In the genomic region with DNA sequence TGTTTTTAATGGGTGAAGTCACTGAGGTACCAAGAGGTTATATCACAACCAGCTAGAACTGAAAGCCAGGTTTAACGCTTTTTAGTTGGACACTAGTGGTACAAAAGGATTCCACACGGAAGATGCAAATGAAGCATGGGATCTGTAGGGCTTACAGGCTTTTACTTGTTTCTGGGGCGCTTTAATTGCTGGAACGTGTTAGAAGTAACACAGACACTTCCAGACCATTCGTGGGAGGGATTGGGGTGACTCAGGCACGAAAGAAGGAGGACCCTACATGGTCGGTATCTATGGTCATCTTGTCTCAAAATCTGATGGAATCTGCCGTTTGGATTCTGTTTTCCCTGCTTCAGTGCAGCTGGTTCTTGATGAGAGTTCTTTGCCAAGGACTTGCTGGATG, we compare ENCODE assay signal across 8 cellular contexts. TPM values are rescaled to one million over a fixed set of nuclear protein-coding genes. Genes with fewer than 3 reads are reported as not detected.
A peak's percentile ranks its signal among the peaks of the same experiment; 100 is the strongest.
DNase-seq lines count a peak whose midpoint lies in the region; ATAC-seq and TF ChIP-seq lines count a peak whose summit lies in the region.

No MANE protein-coding gene starts in this region.

- H3K9me3 ChIP-seq in suprapubic skin, result no peaks in the 10 kb centered on the region

- H3K4me1 ChIP-seq in suprapubic skin, result peaks cover 18% of the 10 kb centered on the region

- CTCF ChIA-PET in activated CD8-positive, alpha-beta memory T cell treated with anti-CD3 and anti-CD28 coated beads, Interleukin-2, amount 10 ng/mL, durations not matched to agents 7 days and 5 days (lab: Charles Lee), result interaction anchor here (1.0 to 2.3 kb wide), 5 partner anchors 12 to 268 kb away, joined by 3 to 14 read pairs (median 5); no protein-coding TSS in a partner anchor

- peak overlapping the region; percentile 61 for H3K27ac ChIP-seq in suprapubic skin

- no peak for TF ChIP-seq EP300 in suprapubic skin (IDR thresholded peaks at IDR 0.05)

- no peak for TF ChIP-seq POLR2A in suprapubic skin (IDR thresholded peaks at IDR 0.05)

- DNase-seq in activated CD8-positive, alpha-beta memory T cell treated with anti-CD3 and anti-CD28 coated beads, Interleukin-2, amount 10 ng/mL, durations not matched to agents 7 days and 5 days, result no peak
- DNase-seq in activated CD8-positive, alpha-beta memory T cell treated with anti-CD3 and anti-CD28 coated beads for 24 hours, result no peak
- peak; percentile 35 for DNase-seq in iris pigment epithelial cell (ENCODE audit: low read depth)
- no peak for DNase-seq in suprapubic skin (ENCODE audit: low spot score in 2 of 2)

- peaks cover 7% of the 10 kb centered on the region for H3K27me3 Mint-ChIP-seq in activated CD8-positive, alpha-beta memory T cell treated with anti-CD3 and anti-CD28 coated beads, Interleukin-2, amount 10 ng/mL, durations not matched to agents 7 days and 5 days
- H3K27me3 Mint-ChIP-seq in activated T-helper 17 cell treated with anti-CD3 and anti-CD28 coated beads, Interleukin-2, amount 50 U/mL, for 72 hours, result no peaks in the 10 kb centered on the region

- no peak for TF ChIP-seq CTCF in suprapubic skin (IDR thresholded peaks at IDR 0.05)

- WGBS in suprapubic skin, result 24% methylated on average over 8 of the region's 8 CpGs

- ATAC-seq in activated CD8-positive, alpha-beta memory T cell treated with anti-CD3 and anti-CD28 coated beads, Interleukin-2, amount 10 ng/mL, durations not matched to agents 7 days and 5 days, result no peak
- ATAC-seq in activated T-helper 17 cell treated with anti-CD3 and anti-CD28 coated beads, Interleukin-2, amount 50 U/mL, for 72 hours (replicated peaks), result no peak
- ATAC-seq in GM18868 (IDR thresholded peaks at IDR 0.05; ENCODE audit: unreplicated experiment) (no peak), HG02759 (IDR thresholded peaks at IDR 0.05; ENCODE audit: unreplicated experiment) (no peak), HG02973 (IDR thresholded peaks at IDR 0.05; ENCODE audit: unreplicated experiment) (no peak)

- H3K36me3 Mint-ChIP-seq in activated CD8-positive, alpha-beta memory T cell treated with anti-CD3 and anti-CD28 coated beads, Interleukin-2, amount 10 ng/mL, durations not matched to agents 7 days and 5 days, result peaks cover 14% of the 10 kb centered on the region
- peaks cover 34% of the 10 kb centered on the region for H3K36me3 Mint-ChIP-seq in activated T-helper 17 cell treated with anti-CD3 and anti-CD28 coated beads, Interleukin-2, amount 50 U/mL, for 72 hours (ENCODE audit: low read depth)

- H3K4me3 Mint-ChIP-seq in activated CD8-positive, alpha-beta memory T cell treated with anti-CD3 and anti-CD28 coated beads, Interleukin-2, amount 10 ng/mL, durations not matched to agents 7 days and 5 days, result peak overlapping the region; percentile 81
- H3K4me3 Mint-ChIP-seq in activated T-helper 17 cell treated with anti-CD3 and anti-CD28 coated beads, Interleukin-2, amount 50 U/mL, for 72 hours, result peak overlapping the region; percentile 81

- peaks cover 27% of the 10 kb centered on the region for H3K36me3 ChIP-seq in suprapubic skin

- H3K27ac Mint-ChIP-seq in activated CD8-positive, alpha-beta memory T cell treated with anti-CD3 and anti-CD28 coated beads, Interleukin-2, amount 10 ng/mL, durations not matched to agents 7 days and 5 days, result peak overlapping the region; percentile 71
- peak overlapping the region; percentile 68 for H3K27ac Mint-ChIP-seq in activated T-helper 17 cell treated with anti-CD3 and anti-CD28 coated beads, Interleukin-2, amount 50 U/mL, for 72 hours

- peaks cover 23% of the 10 kb centered on the region for H3K4me1 Mint-ChIP-seq in activated CD8-positive, alpha-beta memory T cell treated with anti-CD3 and anti-CD28 coated beads, Interleukin-2, amount 10 ng/mL, durations not matched to agents 7 days and 5 days
- H3K4me1 Mint-ChIP-seq in activated T-helper 17 cell treated with anti-CD3 and anti-CD28 coated beads, Interleukin-2, amount 50 U/mL, for 72 hours, result peaks cover 26% of the 10 kb centered on the region

- peak overlapping the region; percentile 67 for H3K4me3 ChIP-seq in suprapubic skin

- H3K27me3 ChIP-seq in suprapubic skin, result no peaks in the 10 kb centered on the region

- H3K9me3 Mint-ChIP-seq in activated CD8-positive, alpha-beta memory T cell treated with anti-CD3 and anti-CD28 coated beads, Interleukin-2, amount 10 ng/mL, durations not matched to agents 7 days and 5 days (ENCODE audit: low read depth), result no peaks in the 10 kb centered on the region
- no peaks in the 10 kb centered on the region for H3K9me3 Mint-ChIP-seq in activated T-helper 17 cell treated with anti-CD3 and anti-CD28 coated beads, Interleukin-2, amount 50 U/mL, for 72 hours

RNA-seq across cellular contexts. Expression of gene YKT6, which starts 1.0 kb away (rescaled TPM):
- 10 to 100 TPM; 57.9 to 68.3 TPM for total RNA-seq in activated CD8-positive, alpha-beta memory T cell treated with anti-CD3 and anti-CD28 coated beads, Interleukin-2, amount 10 ng/mL, durations not matched to agents 7 days and 5 days
- total RNA-seq in activated T-helper 17 cell treated with anti-CD3 and anti-CD28 coated beads, Interleukin-2, amount 50 U/mL, for 72 hours, result 10 to 100 TPM; 34.4 to 66.8 TPM
- 10 to 100 TPM; 40.6 to 52.1 (median 43.5) TPM for total RNA-seq in suprapubic skin

RNA-seq across cellular contexts. Expression of gene GCK, which starts 12.6 kb away (rescaled TPM):
- total RNA-seq in activated CD8-positive, alpha-beta memory T cell treated with anti-CD3 and anti-CD28 coated beads, Interleukin-2, amount 10 ng/mL, durations not matched to agents 7 days and 5 days, result under 1 TPM in 1 of 2 experiments, not detected in 1; 0.23 TPM
- 1 to 10 TPM in 1 of 2 donors, under 1 TPM in 1; 0.58 to 1.2 TPM for total RNA-seq in activated T-helper 17 cell treated with anti-CD3 and anti-CD28 coated beads, Interleukin-2, amount 50 U/mL, for 72 hours
- under 1 TPM in 1 of 4 donors, not detected in 3; 0.52 TPM for total RNA-seq in suprapubic skin
